ENCODE assay signal across 8 cellular contexts in the genomic region with DNA sequence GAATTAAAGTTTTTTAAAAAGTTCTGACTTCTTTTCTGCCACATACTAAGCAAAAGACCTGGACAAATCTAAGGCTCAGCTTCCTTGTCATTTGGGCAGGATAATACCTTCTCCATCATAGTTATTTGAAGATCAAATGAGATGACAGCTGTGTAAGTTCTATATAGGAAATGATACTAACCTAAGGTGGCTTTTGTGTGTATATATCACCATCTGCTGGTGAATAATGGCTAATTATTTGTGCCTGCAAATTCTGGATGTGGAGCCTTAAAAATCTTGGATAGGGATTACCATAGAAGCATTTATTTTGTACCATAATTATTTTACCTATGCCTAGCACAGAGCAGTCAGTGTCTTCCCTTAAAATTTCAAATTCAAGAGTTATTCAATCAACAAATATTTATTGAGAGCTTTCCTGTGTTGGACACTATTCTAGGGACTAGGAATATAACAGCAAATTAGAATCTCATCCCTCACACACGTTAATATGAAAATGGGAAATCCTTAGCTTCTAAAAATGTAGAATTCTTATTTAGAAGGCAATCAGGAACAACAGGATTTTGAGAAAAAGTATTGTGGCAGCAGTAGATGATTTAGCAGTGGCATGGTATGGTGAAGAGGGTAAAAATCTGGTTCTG.
A peak's percentile ranks its signal among the peaks of the same experiment; 100 is the strongest.
DNase-seq lines count a peak whose midpoint lies in the region; ATAC-seq and TF ChIP-seq lines count a peak whose summit lies in the region.

No MANE protein-coding gene starts in this region.

- TF ChIP-seq POLR2A in erythroblast (IDR thresholded peaks at IDR 0.05; ENCODE audit: low read length), result no peak

- H3K9me3 Mint-ChIP-seq in nephron progenitor cell, result no peaks in the 10 kb centered on the region
- no peaks in the 10 kb centered on the region for H3K9me3 Mint-ChIP-seq in stimulated activated effector memory CD8-positive, alpha-beta T cell treated with anti-CD3 and anti-CD28 coated beads, Interleukin-12 subunit alpha, Interleukin-12 subunit beta, amount 100 ng/mL, for 72 hours

- no peaks in the 10 kb centered on the region for H3K9me2 ChIP-seq in Karpas-422 (replicated peaks; ENCODE audit: insufficient read depth, low read length)

- H3K36me3 Mint-ChIP-seq in nephron progenitor cell (ENCODE audit: low read depth), result peaks cover 54% of the 10 kb centered on the region
- peaks cover 88% of the 10 kb centered on the region for H3K36me3 Mint-ChIP-seq in stimulated activated effector memory CD8-positive, alpha-beta T cell treated with anti-CD3 and anti-CD28 coated beads, Interleukin-12 subunit alpha, Interleukin-12 subunit beta, amount 100 ng/mL, for 72 hours

- H3K27ac Mint-ChIP-seq in nephron progenitor cell, result no peak overlapping the region
- no peak overlapping the region for H3K27ac Mint-ChIP-seq in stimulated activated effector memory CD8-positive, alpha-beta T cell treated with anti-CD3 and anti-CD28 coated beads, Interleukin-12 subunit alpha, Interleukin-12 subunit beta, amount 100 ng/mL, for 72 hours

- DNase-seq in DND-41, result no peak
- peak; percentile 77 for DNase-seq in Karpas-422
- peak; percentile 48 for DNase-seq in RPMI7951 (ENCODE audit: low read depth)
- peak; percentile 64 to 77 for DNase-seq in erythroblast (lab: John Stamatoyannopoulos, UW)
- DNase-seq in nephron progenitor cell, result no peak
- no peak for DNase-seq in stimulated activated effector memory CD8-positive, alpha-beta T cell treated with anti-CD3 and anti-CD28 coated beads, Interleukin-12 subunit alpha, Interleukin-12 subunit beta, amount 100 ng/mL, for 72 hours (ENCODE audit: low spot score in 2 of 2)

- H3K27me3 Mint-ChIP-seq in nephron progenitor cell (ENCODE audit: low read depth, poor library complexity), result no peaks in the 10 kb centered on the region

- no peak overlapping the region for H3K9ac ChIP-seq in DND-41 (ENCODE audit: low read depth, low read length)
- H3K9ac ChIP-seq in Karpas-422 (ENCODE audit: low read length), result no peak overlapping the region

- H3K36me3 ChIP-seq in DND-41 (ENCODE audit: insufficient read depth, low read length) (peaks cover 61% of the 10 kb centered on the region), Karpas-422 (ENCODE audit: insufficient read depth, low read length) (no peaks in the 10 kb centered on the region)

- H3K4me1 Mint-ChIP-seq in nephron progenitor cell, result no peaks in the 10 kb centered on the region
- no peaks in the 10 kb centered on the region for H3K4me1 Mint-ChIP-seq in stimulated activated effector memory CD8-positive, alpha-beta T cell treated with anti-CD3 and anti-CD28 coated beads, Interleukin-12 subunit alpha, Interleukin-12 subunit beta, amount 100 ng/mL, for 72 hours

- H3K4me1 ChIP-seq in DND-41 (ENCODE audit: insufficient read depth, low read length) (no peaks in the 10 kb centered on the region), Karpas-422 (ENCODE audit: low read length) (no peaks in the 10 kb centered on the region)

- H3K4me2 ChIP-seq in DND-41 (ENCODE audit: insufficient read depth, low read length) (no peak overlapping the region), Karpas-422 (ENCODE audit: low read depth, low read length, poor library complexity, severe bottlenecking) (no peak overlapping the region)

- H2AFZ ChIP-seq in DND-41 (ENCODE audit: low read depth, low read length), result no peak overlapping the region
- no peak overlapping the region for H2AFZ ChIP-seq in Karpas-422 (ENCODE audit: low read length)

- H4K20me1 ChIP-seq in DND-41 (ENCODE audit: insufficient read depth, low read length), result no peaks in the 10 kb centered on the region
- H4K20me1 ChIP-seq in Karpas-422 (ENCODE audit: insufficient read depth, low read depth, low read length), result no peaks in the 10 kb centered on the region

- TF ChIP-seq CTCF in DND-41 (IDR thresholded peaks at IDR 0.05; ENCODE audit: borderline replicate concordance, extremely low read depth, low read length, poor library complexity, severe bottlenecking), result peak; percentile 76
- TF ChIP-seq CTCF in nephron progenitor cell (IDR thresholded peaks at IDR 0.05), result peak; percentile 64

- H3K4me3 ChIP-seq in DND-41 (ENCODE audit: low read depth in 1 of 2, low read length in 2 of 2), result no peak overlapping the region
- H3K4me3 ChIP-seq in Karpas-422 (ENCODE audit: low read length), result no peak overlapping the region

- H3K27ac ChIP-seq in DND-41 (ENCODE audit: low read length) (no peak overlapping the region), Karpas-422 (ENCODE audit: low read length) (no peak overlapping the region)

- no peaks in the 10 kb centered on the region for H3K9me3 ChIP-seq in DND-41 (ENCODE audit: insufficient read depth, low read length, severe bottlenecking)
- H3K9me3 ChIP-seq in Karpas-422 (ENCODE audit: low read length), result no peaks in the 10 kb centered on the region

- H3K27me3 ChIP-seq in DND-41 (ENCODE audit: insufficient read depth, low read length, poor library complexity), result no peaks in the 10 kb centered on the region
- H3K27me3 ChIP-seq in Karpas-422 (ENCODE audit: low read length), result no peaks in the 10 kb centered on the region

- H3K79me2 ChIP-seq in DND-41 (ENCODE audit: insufficient read depth, low read length) (no peaks in the 10 kb centered on the region), Karpas-422 (ENCODE audit: low read length) (no peaks in the 10 kb centered on the region)

- ATAC-seq in DND-41 (ENCODE audit: insufficient read depth, low read depth) (peak; percentile 73), HG02870 (IDR thresholded peaks at IDR 0.05; ENCODE audit: unreplicated experiment) (no peak), GM21381 (IDR thresholded peaks at IDR 0.05; ENCODE audit: unreplicated experiment) (no peak)
- ATAC-seq in stimulated activated effector memory CD8-positive, alpha-beta T cell treated with anti-CD3 and anti-CD28 coated beads, Interleukin-12 subunit alpha, Interleukin-12 subunit beta, amount 100 ng/mL, for 72 hours, result no peak

- H3K4me3 Mint-ChIP-seq in nephron progenitor cell, result no peak overlapping the region
- no peak overlapping the region for H3K4me3 Mint-ChIP-seq in stimulated activated effector memory CD8-positive, alpha-beta T cell treated with anti-CD3 and anti-CD28 coated beads, Interleukin-12 subunit alpha, Interleukin-12 subunit beta, amount 100 ng/mL, for 72 hours

Comparison
In these comparisons a context has a peak if more than half of its experiments do, and no peak if none do; other contexts are left out.
1. DNase-seq: peak in Karpas-422 (single experiment), RPMI7951 (single experiment) and erythroblast (2 of 2); none in DND-41 (single experiment), nephron progenitor cell (single experiment) and stimulated activated effector memory CD8-positive, alpha-beta T cell treated with anti-CD3 and anti-CD28 coated beads, Interleukin-12 subunit alpha, Interleukin-12 subunit beta, amount 100 ng/mL, for 72 hours (0 of 2).